Comparison of ENCODE assay signal across 30 cellular contexts in the genomic region with DNA sequence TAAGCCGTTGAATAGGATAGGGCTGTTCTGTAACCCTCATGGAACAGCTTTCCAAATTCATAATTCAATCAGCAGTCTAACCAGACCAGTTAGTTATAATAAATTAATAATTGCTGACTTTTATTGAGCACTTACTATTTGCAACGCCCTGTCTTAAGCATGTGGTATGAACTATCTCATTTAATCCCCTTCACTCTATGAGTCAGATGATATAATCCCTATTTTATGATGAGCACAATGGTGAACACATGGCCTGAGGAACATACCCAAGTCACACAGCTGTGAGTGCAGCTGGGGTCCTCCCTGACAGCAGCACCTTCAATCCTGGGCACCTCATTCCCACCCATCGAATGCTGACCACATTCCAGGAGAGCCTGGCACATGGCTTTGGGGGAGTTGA.
"Had no signal": no experiment of that assay in that cellular context is flagged by ENCODE, and none has a peak within 500 bp of the region (broad histone marks: within the 10 kb centered on the region; RNA-seq: fewer than 3 reads in every experiment).

No MANE protein-coding gene starts in this region.

- H3K27ac ChIP-seq: Peyer's patch, SJSA1 had no signal

- H3K9me3 Mint-ChIP-seq: activated CD4-positive, alpha-beta T cell treated with anti-CD3 and anti-CD28 coated beads, Interleukin-2, amount 10 ng/mL, durations not matched to agents 7 days and 5 days; activated naive CD4-positive, alpha-beta T cell treated with anti-CD3 and anti-CD28 coated beads, Interleukin-2, amount 50 U/mL, for 24 hours; activated naive CD8-positive, alpha-beta T cell treated with anti-CD3 and anti-CD28 coated beads, Interleukin-2, amount 10 ng/mL, durations not matched to agents 7 days and 5 days; activated T-cell treated with anti-CD3 and anti-CD28 coated beads, Interleukin-2, amount 50 U/mL, for 24 hours; activated T-helper 2 cell treated with anti-CD3 and anti-CD28 coated beads, Interferon-gamma antibody, Interleukin-2, Interleukin-4, amounts not matched to agents 10 μg/mL and 5 μg/mL and 100 μg/mL, durations not matched to agents 14 hours and 24 hours and 36 hours; T-helper 1 cell treated with Interleukin-12 subunit alpha and Interleukin-12 subunit beta and Interleukin-4 antibody, amounts not matched to agents 30 μg/mL and 1 μg/mL, for 36 hours; T-helper 2 cell treated with Interferon-gamma antibody and Interleukin-4, amounts not matched to agents 5 μg/mL and 100 μg/mL, for 36 hours had no signal

- ATAC-seq: activated CD4-positive, alpha-beta T cell treated with anti-CD3 and anti-CD28 coated beads for 36 hours; activated CD4-positive, CD25-positive, alpha-beta regulatory T cell treated with anti-CD3 and anti-CD28 coated beads, Interleukin-2, amount 50 U/mL, for 24 hours; activated CD8-positive, alpha-beta T cell treated with anti-CD3 and anti-CD28 coated beads, Interleukin-2, amount 10 ng/mL, durations not matched to agents 7 days and 5 days; WTC11 had no signal

- H3K36me3 Mint-ChIP-seq: activated naive CD4-positive, alpha-beta T cell treated with anti-CD3 and anti-CD28 coated beads, Interleukin-2, amount 50 U/mL, for 24 hours; activated naive CD8-positive, alpha-beta T cell treated with anti-CD3 and anti-CD28 coated beads, Interleukin-2, amount 10 ng/mL, durations not matched to agents 7 days and 5 days; brain; WTC11 had no signal

- H3K27me3 ChIP-seq: Peyer's patch, SJSA1 had no signal

- H3K9ac ChIP-seq: SK-N-SH had no signal

- H3K27ac Mint-ChIP-seq: activated CD4-positive, alpha-beta T cell treated with anti-CD3 and anti-CD28 coated beads for 36 hours; activated CD4-positive, alpha-beta T cell treated with anti-CD3 and anti-CD28 coated beads, Interleukin-2, amount 10 ng/mL, durations not matched to agents 7 days and 5 days; activated CD8-positive, alpha-beta T cell treated with anti-CD3 and anti-CD28 coated beads, Interleukin-2, amount 10 ng/mL, durations not matched to agents 7 days and 5 days; activated naive CD4-positive, alpha-beta T cell treated with anti-CD3 and anti-CD28 coated beads, Interleukin-2, amount 50 U/mL, for 24 hours; activated naive CD8-positive, alpha-beta T cell treated with anti-CD3 and anti-CD28 coated beads, Interleukin-2, amount 10 ng/mL, durations not matched to agents 7 days and 5 days; activated T-cell treated with anti-CD3 and anti-CD28 coated beads, Interleukin-2, amount 50 U/mL, for 24 hours; activated T-helper 2 cell treated with anti-CD3 and anti-CD28 coated beads, Interferon-gamma antibody, Interleukin-2, Interleukin-4, amounts not matched to agents 10 μg/mL and 5 μg/mL and 100 μg/mL, durations not matched to agents 14 hours and 24 hours and 36 hours; brain; T-helper 1 cell treated with Interleukin-12 subunit alpha and Interleukin-12 subunit beta and Interleukin-4 antibody, amounts not matched to agents 30 μg/mL and 1 μg/mL, for 36 hours; T-helper 2 cell treated with Interferon-gamma antibody and Interleukin-4, amounts not matched to agents 5 μg/mL and 100 μg/mL, for 36 hours; WTC11 had no signal

- DNase-seq: activated CD4-positive, alpha-beta T cell treated with anti-CD3 and anti-CD28 coated beads for 36 hours; activated CD4-positive, alpha-beta T cell treated with anti-CD3 and anti-CD28 coated beads, Interleukin-2, amount 10 ng/mL, durations not matched to agents 7 days and 5 days; activated CD4-positive, alpha-beta T cell treated with anti-CD3 and anti-CD28 coated beads, Interleukin-2, amount 50 U/mL, for 48 hours; activated CD8-positive, alpha-beta T cell treated with anti-CD3 and anti-CD28 coated beads, Interleukin-2, amount 10 ng/mL, durations not matched to agents 7 days and 5 days; activated gamma-delta T cell; activated naive CD4-positive, alpha-beta T cell treated with Interleukin-2 at 50 U/mL for 16 hours; activated naive CD8-positive, alpha-beta T cell treated with anti-CD3 and anti-CD28 coated beads, Interleukin-2, amount 10 ng/mL, durations not matched to agents 7 days and 5 days; activated T-cell treated with anti-CD3 and anti-CD28 coated beads, Interleukin-2, amount 50 U/mL, for 24 hours; amygdala; caudate nucleus; KG1; NCI-H1048; NCI-H1105 treated with DMSO at 0.1 percent for 48 hours; NCI-H1436; NCI-H1694; NCI-H1930; NCI-H345; NCI-H524 treated with DMSO at 0.1 percent for 48 hours; Peyer's patch; SHP77 treated with DMSO at 0.1 percent for 48 hours; SK-N-SH had no signal

- H3K4me2 ChIP-seq: SK-N-SH had no signal

- H3K4me1 Mint-ChIP-seq: activated naive CD4-positive, alpha-beta T cell treated with anti-CD3 and anti-CD28 coated beads, Interleukin-2, amount 50 U/mL, for 24 hours had no signal

- H3K4me3 ChIP-seq: Peyer's patch, SJSA1 had no signal

- H3K9me3 ChIP-seq: Peyer's patch, SJSA1, SK-N-SH had no signal

- FAIRE-seq: bronchial epithelial cell had no signal

- H3K4me3 Mint-ChIP-seq: activated CD4-positive, alpha-beta T cell treated with anti-CD3 and anti-CD28 coated beads for 36 hours; activated CD4-positive, alpha-beta T cell treated with anti-CD3 and anti-CD28 coated beads, Interleukin-2, amount 10 ng/mL, durations not matched to agents 7 days and 5 days; activated CD8-positive, alpha-beta T cell treated with anti-CD3 and anti-CD28 coated beads, Interleukin-2, amount 10 ng/mL, durations not matched to agents 7 days and 5 days; activated naive CD4-positive, alpha-beta T cell treated with anti-CD3 and anti-CD28 coated beads, Interleukin-2, amount 50 U/mL, for 24 hours; activated naive CD8-positive, alpha-beta T cell treated with anti-CD3 and anti-CD28 coated beads, Interleukin-2, amount 10 ng/mL, durations not matched to agents 7 days and 5 days; activated T-cell treated with anti-CD3 and anti-CD28 coated beads, Interleukin-2, amount 50 U/mL, for 24 hours; brain; T-helper 1 cell treated with Interleukin-12 subunit alpha and Interleukin-12 subunit beta and Interleukin-4 antibody, amounts not matched to agents 30 μg/mL and 1 μg/mL, for 36 hours; T-helper 2 cell treated with Interferon-gamma antibody and Interleukin-4, amounts not matched to agents 5 μg/mL and 100 μg/mL, for 36 hours; WTC11 had no signal

- H3K36me3 ChIP-seq: Peyer's patch, SJSA1 had no signal

- H3K27me3 Mint-ChIP-seq: activated naive CD4-positive, alpha-beta T cell treated with anti-CD3 and anti-CD28 coated beads, Interleukin-2, amount 50 U/mL, for 24 hours; brain had no signal
